Comparison of ENCODE assay signal across 8 cellular contexts in the genomic region with DNA sequence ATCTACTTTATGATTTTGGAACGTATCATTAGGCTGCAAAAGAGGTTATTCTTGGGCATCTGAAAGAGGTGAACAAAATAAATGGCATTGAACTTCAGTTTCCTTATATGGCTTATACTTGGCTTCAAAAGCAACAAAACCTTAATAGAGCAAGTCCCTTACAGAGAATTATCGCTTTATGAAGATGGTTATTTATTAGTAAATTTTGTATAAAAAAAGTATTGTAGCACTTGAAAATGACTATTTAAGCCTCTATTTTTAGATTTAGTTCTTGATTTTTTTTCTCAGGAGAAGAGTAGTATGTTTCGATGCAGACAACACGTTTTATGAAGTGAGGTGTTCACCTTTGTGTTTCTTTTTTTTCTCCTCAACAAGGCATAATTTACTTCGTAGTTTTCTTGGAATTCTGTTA. TPM values are rescaled to one million over a fixed set of nuclear protein-coding genes. Genes with fewer than 3 reads are reported as not detected.
DNase-seq lines count a peak whose midpoint lies in the region; ATAC-seq, FAIRE-seq and TF ChIP-seq lines count a peak whose summit lies in the region.

No MANE protein-coding gene starts in this region.

- FAIRE-seq in HepG2 (lab: Jason Lieb, UNC) = peak; percentile 44

- no peak for TF ChIP-seq POLR2A in HepG2 (IDR thresholded peaks at IDR 0.05; ENCODE audit: insufficient read depth in 1 of 2, low read depth in 2 of 2, low read length in 2 of 2)
- TF ChIP-seq POLR2A in transverse colon (IDR thresholded peaks at IDR 0.05) = no peak

- TF ChIP-seq EP300 in HepG2 (IDR thresholded peaks at IDR 0.05; ENCODE audit: low read depth in 2 of 2, low read length in 2 of 2) = no peak
- TF ChIP-seq EP300 in HepG2 (CRISPR knock-in tag; IDR thresholded peaks at IDR 0.05; ENCODE audit: borderline replicate concordance) = no peak
- TF ChIP-seq EP300 in transverse colon (IDR thresholded peaks at IDR 0.05; ENCODE audit: low read depth) = no peak

- CTCF ChIA-PET in HepG2 (lab: Yijun Ruan, JAX; ENCODE audit: low intra/inter-chr PET ratio, low total read pairs) = no interaction called here

- whole genome bisulfite sequencing in HepG2 (ENCODE audit: low lambda C conversion rate) = 4% methylated on average over 5 of the region's 5 CpGs
- WGBS in transverse colon (ENCODE audit: low coverage in 1 of 2), 2 donors = 10 to 15% methylated on average over 5 of the region's 5 CpGs

- peaks cover 69% of the 10 kb centered on the region for H3K79me2 ChIP-seq in HepG2 (ENCODE audit: insufficient read depth, low read length)

- H3K27ac ChIP-seq in HepG2 (ENCODE audit: extremely low read length, insufficient read depth, low read length) (peak overlapping the region; percentile 21), transverse colon (peak overlapping the region; percentile 97 to 100 (median 99))

- no peaks in the 10 kb centered on the region for H3K9me3 Mint-ChIP-seq in activated T-cell treated with anti-CD3 and anti-CD28 coated beads, Interleukin-2, amount 50 U/mL, for 4 hours
- no peaks in the 10 kb centered on the region for H3K9me3 Mint-ChIP-seq in activated naive CD8-positive, alpha-beta T cell treated with anti-CD3 and anti-CD28 coated beads, Interleukin-2, amount 50 U/mL, for 24 hours

- peak overlapping the region; percentile 96 for H3K4me3 Mint-ChIP-seq in activated T-cell treated with anti-CD3 and anti-CD28 coated beads, Interleukin-2, amount 50 U/mL, for 4 hours
- peak overlapping the region; percentile 97 for H3K4me3 Mint-ChIP-seq in activated naive CD8-positive, alpha-beta T cell treated with anti-CD3 and anti-CD28 coated beads, Interleukin-2, amount 50 U/mL, for 24 hours

- peak overlapping the region; percentile 93 for H3K9ac ChIP-seq in HepG2 (ENCODE audit: insufficient read depth, low read depth, low read length)

- intact Hi-C loops in HepG2 (cut with micrococcal nuclease; ENCODE audit: unreplicated experiment) (loop anchor here (5.0 to 10.0 kb wide), 5 partner anchors 34 to 304 kb away; a partner anchor contains a TSS), transverse colon (cut with DNase I; ENCODE audit: low total_unique reads) (loop anchor here (10.0 kb wide), 1 partner anchor 216 kb away; a partner anchor contains a TSS)

- peaks cover 0 to 2% of the 10 kb centered on the region in 2 experiments; a peak in 1 of 5 replicates for H3K36me3 ChIP-seq in HepG2 (replicated peaks in 1 of 2; ENCODE audit: control insufficient read depth in 1 of 2, insufficient read depth in 2 of 2, low read length in 2 of 2)
- no peaks in the 10 kb centered on the region for H3K36me3 ChIP-seq in transverse colon

- peaks cover 9% of the 10 kb centered on the region for H3K36me3 Mint-ChIP-seq in activated T-cell treated with anti-CD3 and anti-CD28 coated beads, Interleukin-2, amount 50 U/mL, for 4 hours (ENCODE audit: insufficient read depth)
- peaks cover 2% of the 10 kb centered on the region for H3K36me3 Mint-ChIP-seq in activated naive CD8-positive, alpha-beta T cell treated with anti-CD3 and anti-CD28 coated beads, Interleukin-2, amount 50 U/mL, for 24 hours (ENCODE audit: low read depth)

- H3K27me3 Mint-ChIP-seq in activated T-cell treated with anti-CD3 and anti-CD28 coated beads, Interleukin-2, amount 50 U/mL, for 4 hours (ENCODE audit: low read depth) = no peaks in the 10 kb centered on the region
- H3K27me3 Mint-ChIP-seq in activated naive CD8-positive, alpha-beta T cell treated with anti-CD3 and anti-CD28 coated beads, Interleukin-2, amount 50 U/mL, for 24 hours = no peaks in the 10 kb centered on the region

- peaks cover 54% of the 10 kb centered on the region for H3K4me1 Mint-ChIP-seq in activated T-cell treated with anti-CD3 and anti-CD28 coated beads, Interleukin-2, amount 50 U/mL, for 4 hours (ENCODE audit: low read depth)
- H3K4me1 Mint-ChIP-seq in activated naive CD8-positive, alpha-beta T cell treated with anti-CD3 and anti-CD28 coated beads, Interleukin-2, amount 50 U/mL, for 24 hours = peaks cover 64% of the 10 kb centered on the region

- H3K27me3 ChIP-seq in HepG2 (ENCODE audit: control insufficient read depth in 1 of 2, insufficient read depth in 2 of 2, low read length in 2 of 2) (no peaks in the 10 kb centered on the region; a peak in 1 of 5 replicates), transverse colon (no peaks in the 10 kb centered on the region)

- no peak for TF ChIP-seq CTCF in HepG2 (CRISPR knock-in tag; IDR thresholded peaks at IDR 0.05)
- no peak for TF ChIP-seq CTCF in transverse colon (IDR thresholded peaks at IDR 0.05)

- H3K9me3 ChIP-seq in HepG2 (ENCODE audit: low read length) = no peaks in the 10 kb centered on the region
- no peaks in the 10 kb centered on the region for H3K9me3 ChIP-seq in transverse colon

- no peak for ATAC-seq in activated T-cell treated with anti-CD3 and anti-CD28 coated beads, Interleukin-2, amount 50 U/mL, for 4 hours
- ATAC-seq in activated naive CD8-positive, alpha-beta T cell treated with anti-CD3 and anti-CD28 coated beads, Interleukin-2, amount 50 U/mL, for 24 hours = no peak
- no peak for ATAC-seq in HepG2
- ATAC-seq in GM18907 (IDR thresholded peaks at IDR 0.05; ENCODE audit: unreplicated experiment) = no peak
- ATAC-seq in HG02884 (IDR thresholded peaks at IDR 0.05; ENCODE audit: unreplicated experiment) = no peak
- no peak for ATAC-seq in GM19463 (IDR thresholded peaks at IDR 0.05; ENCODE audit: unreplicated experiment)

- H3K4me1 ChIP-seq in HepG2 (ENCODE audit: insufficient read depth, low read length) (peaks cover 52% of the 10 kb centered on the region), transverse colon (peaks cover 6 to 52% (median 9%) of the 10 kb centered on the region in 4 donors)

- POLR2A ChIA-PET in HepG2 (lab: Yijun Ruan, JAX) = no interaction called here

- no TSS peak for BruUV-seq in HepG2 (replicated peaks; lab: Mats Ljungman, UMichigan)

- H4K20me1 ChIP-seq in HepG2 (ENCODE audit: insufficient read depth, low read length) = peaks cover 35% of the 10 kb centered on the region

- H3K4me3 ChIP-seq in HepG2 (replicated peaks in 1 of 3; ENCODE audit: insufficient read depth in 1 of 3, low read depth in 2 of 3, low read length in 3 of 3) (peak overlapping the region; percentile 92 to 98 (median 96)), transverse colon (peak overlapping the region; percentile 51 to 89 (median 82))

- no peak overlapping the region for H2AFZ ChIP-seq in HepG2 (ENCODE audit: low read length)

- no peak for TF ChIP-seq RAD21 in HepG2 (CRISPR knock-in tag; IDR thresholded peaks at IDR 0.05)

- in situ Hi-C loops in HepG2 (cut with HindIII; ENCODE audit: extremely low pct_ligation_motif_present, low pct_unique_long_range_greater_than_20kb) = no loop called here
- in situ Hi-C loops in transverse colon (cut with MboI; ENCODE audit: low pct_ligation_motif_present in 1 of 4, low pct_unique_long_range_greater_than_20kb in 1 of 4, low sequenced_read_pairs in 3 of 4) = loop anchor here in 2 of 4 donors (10.0 to 25.0 kb wide), 2 partner anchors 109 to 216 kb away; a partner anchor contains a TSS

- H3K27ac Mint-ChIP-seq in activated naive CD8-positive, alpha-beta T cell treated with anti-CD3 and anti-CD28 coated beads, Interleukin-2, amount 50 U/mL, for 24 hours = peak overlapping the region; percentile 88

- peak overlapping the region; percentile 71 for H3K4me2 ChIP-seq in HepG2 (ENCODE audit: low read depth, low read length)

- DNase-seq in activated T-cell treated with anti-CD3 and anti-CD28 coated beads, Interleukin-2, amount 50 U/mL, for 4 hours = no peak
- DNase-seq in activated T-cell treated with anti-CD3 and anti-CD28 coated beads for 4 hours = no peak
- no peak for DNase-seq in activated naive CD8-positive, alpha-beta T cell treated with anti-CD3 and anti-CD28 coated beads, Interleukin-2, amount 50 U/mL, for 24 hours
- no peak for DNase-seq in HepG2 (ENCODE audit: low spot score)
- no peak for DNase-seq in transverse colon

TF ChIP-seq in HepG2, 621 proteins besides CTCF, POLR2A, EP300 and RAD21:
- TF ChIP-seq SRF (IDR thresholded peaks at IDR 0.05; ENCODE audit: low read depth, low read length) = peak; percentile 85
- TF ChIP-seq SMARCE1 (IDR thresholded peaks at IDR 0.05; ENCODE audit: borderline replicate concordance) = no peak

RNA-seq across cellular contexts. Expression of a gene that starts 2.0 kb away (rescaled TPM):
- total RNA-seq in activated T-cell treated with anti-CD3 and anti-CD28 coated beads, Interleukin-2, amount 50 U/mL, for 4 hours = 10 to 100 TPM; 27.6 to 33.3 (median 28.2) TPM
- total RNA-seq in HepG2 (2016; rRNA removed; fragmentation: Illumina TruSeq; extraction: Trizol) = 41.7 and 54.8 TPM in 2 replicates
- total RNA-seq in HepG2 (2016; cell fraction: cytosol; rRNA removed; fragmentation: Illumina TruSeq; extraction: Trizol; ENCODE audit: low read depth) = 16.6 and 24.6 TPM in 2 replicates
- total RNA-seq in HepG2 (2016; cell fraction: insoluble cytoplasmic fraction; rRNA removed; fragmentation: Illumina TruSeq; extraction: Trizol) = 37.9 and 53.8 TPM in 2 replicates
- total RNA-seq in HepG2 (2016; cell fraction: membrane; rRNA removed; fragmentation: Illumina TruSeq; extraction: Trizol) = 23.2 and 27.1 TPM in 2 replicates
- 62.6 and 65.3 TPM in 2 replicates for total RNA-seq in HepG2 (2016; cell fraction: nucleus; rRNA removed; fragmentation: Illumina TruSeq; extraction: Trizol)
- polyA plus RNA-seq in HepG2 (2011; rRNA removed) = 12.5 and 14.4 TPM in 2 replicates
- polyA plus RNA-seq in HepG2 (2011; cell fraction: cytosol; rRNA removed) = 4.9 and 8.6 TPM in 2 replicates
- polyA plus RNA-seq in HepG2 (2011; cell fraction: nucleus; rRNA removed) = 10.5 and 10.8 TPM in 2 replicates
- 14.1 and 14.9 TPM in 2 replicates for polyA plus RNA-seq in HepG2 (2012)
- 0.44 and 0.64 TPM in 2 replicates for polyA plus RNA-seq in HepG2 (2016; cell fraction: cytosol; fragmentation: Illumina TruSeq; extraction: Trizol; ENCODE audit: low read depth)
- 29.5 and 36.4 TPM in 2 replicates for polyA plus RNA-seq in HepG2 (2016; cell fraction: insoluble cytoplasmic fraction; fragmentation: Illumina TruSeq; extraction: Trizol; ENCODE audit: low read depth)
- polyA plus RNA-seq in HepG2 (2016; cell fraction: membrane; fragmentation: Illumina TruSeq; extraction: Trizol; ENCODE audit: low read depth) = 3.4 and 3.9 TPM in 2 replicates
- 40.0 and 43.6 TPM in 2 replicates for polyA plus RNA-seq in HepG2 (2016; cell fraction: nucleus; fragmentation: Illumina TruSeq; extraction: Trizol; ENCODE audit: insufficient read depth, low read depth)
- 12.0 and 26.9 TPM in 2 replicates for polyA minus RNA-seq in HepG2 (2011; rRNA and poly(A)+ RNA removed; ENCODE audit: low replicate concordance)
- polyA minus RNA-seq in HepG2 (2011; cell fraction: cytosol; rRNA and poly(A)+ RNA removed) = 28.1 and 38.4 TPM in 2 replicates
- 140 and 160 TPM in 2 replicates for polyA minus RNA-seq in HepG2 (2011; cell fraction: nucleus; rRNA and poly(A)+ RNA removed)
- total RNA-seq in transverse colon = 100 to 1,000 TPM in 3 of 4 donors, 10 to 100 TPM in 1; 54.9 to 134 (median 109) TPM
